19 cellular contexts compared by ENCODE assay signal in genomic region chr4:118396881-118397666, GRCh38.
DNase-seq lines count a peak whose midpoint lies in the region; ATAC-seq and TF ChIP-seq lines count a peak whose summit lies in the region.
"Had no signal": no experiment of that assay in that cellular context is flagged by ENCODE, and none has a peak within 500 bp of the region (broad histone marks: within the 10 kb centered on the region; RNA-seq: fewer than 3 reads in every experiment).

No MANE protein-coding gene starts in this region.

- no peaks in the 10 kb centered on the region for H3K4me1 Mint-ChIP-seq in stimulated activated naive CD8-positive, alpha-beta T cell treated with anti-CD3 and anti-CD28 coated beads, Interleukin-15, amount 100 ng/mL, for 72 hours
- H3K4me1 Mint-ChIP-seq: activated naive CD8-positive, alpha-beta T cell treated with anti-CD3 and anti-CD28 coated beads, Interleukin-2, amount 10 ng/mL, durations not matched to agents 7 days and 5 days had no signal

- no peaks in the 10 kb centered on the region for H3K27me3 ChIP-seq in WERI-Rb-1 (ENCODE audit: insufficient read depth, low read depth, severe bottlenecking)
- H3K27me3 ChIP-seq: gastroesophageal sphincter, right atrium auricular region, thyroid gland had no signal

- TF ChIP-seq CTCF in WERI-Rb-1 (IDR thresholded peaks at IDR 0.05; ENCODE audit: low read depth, low read length) = no peak

- no peak overlapping the region for H3K4me3 ChIP-seq in WERI-Rb-1 (ENCODE audit: low read depth, low read length)
- H3K4me3 ChIP-seq: gastroesophageal sphincter, right atrium auricular region, thyroid gland had no signal

- peak; percentile 12 for ATAC-seq in stimulated activated naive CD8-positive, alpha-beta T cell treated with anti-CD3 and anti-CD28 coated beads, Interleukin-15, amount 100 ng/mL, for 72 hours
- ATAC-seq in stimulated activated naive CD8-positive, alpha-beta T cell treated with anti-CD3 and anti-CD28 coated beads, Interleukin-15, Interleukin-2, amounts not matched to agents 100 U/mL and 50 U/mL, for 24 hours = no peak
- ATAC-seq: gastroesophageal sphincter had no signal

- no peak for DNase-seq in stimulated activated naive CD8-positive, alpha-beta T cell treated with anti-CD3 and anti-CD28 coated beads, Interleukin-15, amount 100 ng/mL, for 72 hours
- no peak for DNase-seq in stimulated activated naive CD8-positive, alpha-beta T cell treated with anti-CD3 and anti-CD28 coated beads, Interleukin-15, Interleukin-2, amounts not matched to agents 100 U/mL and 50 U/mL, for 24 hours
- DNase-seq in WERI-Rb-1 (no peak), iris pigment epithelial cell (ENCODE audit: low read depth) (peak; percentile 36), NCI-H526 treated with DMSO at 0.1 percent for 48 hours (lab: John Stamatoyannopoulos, UW) (no peak), SW 1271 (lab: John Stamatoyannopoulos, UW) (no peak), iPS-NIHi11 (ENCODE audit: low spot score) (no peak), DMS153 (lab: John Stamatoyannopoulos, UW) (no peak)
- DNase-seq: activated CD4-positive, alpha-beta T cell treated with anti-CD3 and anti-CD28 coated beads for 4 hours; activated naive CD8-positive, alpha-beta T cell treated with anti-CD3 and anti-CD28 coated beads, Interleukin-2, amount 10 ng/mL, durations not matched to agents 7 days and 5 days; caudate nucleus; COR-L47; HCEC 1CT; NCI-H187 treated with DMSO at 0.1 percent for 48 hours; stimulated activated CD4-positive, alpha-beta T cell treated with anti-CD3 and anti-CD28 coated beads, Interleukin-1b, Interleukin-23, amount 100 ng/mL, for 48 hours; thyroid gland had no signal

- no peaks in the 10 kb centered on the region for H3K36me3 ChIP-seq in WERI-Rb-1
- H3K36me3 ChIP-seq: gastroesophageal sphincter, right atrium auricular region, thyroid gland had no signal

- H3K27ac Mint-ChIP-seq in stimulated activated naive CD8-positive, alpha-beta T cell treated with anti-CD3 and anti-CD28 coated beads, Interleukin-15, amount 100 ng/mL, for 72 hours = peak overlapping the region; percentile 86 to 89
- H3K27ac Mint-ChIP-seq: activated naive CD8-positive, alpha-beta T cell treated with anti-CD3 and anti-CD28 coated beads, Interleukin-2, amount 10 ng/mL, durations not matched to agents 7 days and 5 days had no signal

- peaks cover 21% of the 10 kb centered on the region for H3K27me3 Mint-ChIP-seq in stimulated activated naive CD8-positive, alpha-beta T cell treated with anti-CD3 and anti-CD28 coated beads, Interleukin-15, amount 100 ng/mL, for 72 hours

- H3K27ac ChIP-seq in WERI-Rb-1 = peak overlapping the region; percentile 90
- H3K27ac ChIP-seq: gastroesophageal sphincter, HL-60, right atrium auricular region, thyroid gland had no signal

- H3K9me3 Mint-ChIP-seq in stimulated activated naive CD8-positive, alpha-beta T cell treated with anti-CD3 and anti-CD28 coated beads, Interleukin-15, amount 100 ng/mL, for 72 hours = peaks cover 4 to 7% of the 10 kb centered on the region in 2 donors

- peaks cover 9% of the 10 kb centered on the region for H3K9me3 ChIP-seq in WERI-Rb-1 (ENCODE audit: severe bottlenecking)
- H3K9me3 ChIP-seq: gastroesophageal sphincter, right atrium auricular region, thyroid gland had no signal

- H3K4me3 Mint-ChIP-seq in stimulated activated naive CD8-positive, alpha-beta T cell treated with anti-CD3 and anti-CD28 coated beads, Interleukin-15, amount 100 ng/mL, for 72 hours = no peak overlapping the region
- H3K4me3 Mint-ChIP-seq: activated naive CD8-positive, alpha-beta T cell treated with anti-CD3 and anti-CD28 coated beads, Interleukin-2, amount 10 ng/mL, durations not matched to agents 7 days and 5 days had no signal
